1 cellular context compared by ENCODE assay signal in genomic region chr19:50500060-50500752, GRCh38.
A peak's percentile ranks its signal among the peaks of the same experiment; 100 is the strongest.
TF ChIP-seq lines count a peak whose summit lies in the region.

No MANE protein-coding gene starts in this region.

TF ChIP-seq in HepG2, 621 proteins besides CTCF, POLR2A, EP300 and RAD21:
- TF ChIP-seq GABPA (IDR thresholded peaks at IDR 0.05; ENCODE audit: low read depth, low read length) (no peak), GABPA (CRISPR knock-in tag; IDR thresholded peaks at IDR 0.05; ENCODE audit: low read depth) (no peak), ZNF121 (CRISPR knock-in tag; IDR thresholded peaks at IDR 0.05) (no peak), SMAD3 (CRISPR knock-in tag; IDR thresholded peaks at IDR 0.05) (no peak), ZNF660 (CRISPR knock-in tag; IDR thresholded peaks at IDR 0.05; ENCODE audit: borderline replicate concordance, low read depth) (no peak), ZNF782 (CRISPR knock-in tag; IDR thresholded peaks at IDR 0.05; ENCODE audit: borderline replicate concordance) (no peak), ZNF589 (CRISPR knock-in tag; conservative IDR thresholded peaks at IDR 0.05) (no peak), NR2C2 (CRISPR knock-in tag; IDR thresholded peaks at IDR 0.05; ENCODE audit: borderline replicate concordance) (no peak), ZNF136 (CRISPR knock-in tag; IDR thresholded peaks at IDR 0.05; ENCODE audit: low read depth) (no peak), ZNF597 (CRISPR knock-in tag; IDR thresholded peaks at IDR 0.05) (no peak)
- TF ChIP-seq, protein P1, sequence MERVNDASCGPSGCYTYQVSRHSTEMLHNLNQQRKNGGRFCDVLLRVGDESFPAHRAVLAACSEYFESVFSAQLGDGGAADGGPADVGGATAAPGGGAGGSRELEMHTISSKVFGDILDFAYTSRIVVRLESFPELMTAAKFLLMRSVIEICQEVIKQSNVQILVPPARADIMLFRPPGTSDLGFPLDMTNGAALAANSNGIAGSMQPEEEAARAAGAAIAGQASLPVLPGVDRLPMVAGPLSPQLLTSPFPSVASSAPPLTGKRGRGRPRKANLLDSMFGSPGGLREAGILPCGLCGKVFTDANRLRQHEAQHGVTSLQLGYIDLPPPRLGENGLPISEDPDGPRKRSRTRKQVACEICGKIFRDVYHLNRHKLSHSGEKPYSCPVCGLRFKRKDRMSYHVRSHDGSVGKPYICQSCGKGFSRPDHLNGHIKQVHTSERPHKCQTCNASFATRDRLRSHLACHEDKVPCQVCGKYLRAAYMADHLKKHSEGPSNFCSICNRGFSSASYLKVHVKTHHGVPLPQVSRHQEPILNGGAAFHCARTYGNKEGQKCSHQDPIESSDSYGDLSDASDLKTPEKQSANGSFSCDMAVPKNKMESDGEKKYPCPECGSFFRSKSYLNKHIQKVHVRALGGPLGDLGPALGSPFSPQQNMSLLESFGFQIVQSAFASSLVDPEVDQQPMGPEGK (CRISPR knock-in tag; IDR thresholded peaks at IDR 0.05) = peak; percentile 58; the same call in 1 of the 2 replicates
- TF ChIP-seq, protein P2, sequence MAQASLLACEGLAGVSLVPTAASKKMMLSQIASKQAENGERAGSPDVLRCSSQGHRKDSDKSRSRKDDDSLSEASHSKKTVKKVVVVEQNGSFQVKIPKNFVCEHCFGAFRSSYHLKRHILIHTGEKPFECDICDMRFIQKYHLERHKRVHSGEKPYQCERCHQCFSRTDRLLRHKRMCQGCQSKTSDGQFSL (CRISPR knock-in tag; IDR thresholded peaks at IDR 0.05) = 0 out of 2 replicates have a peak, but pooled peaks have one; percentile 40
